8 cellular contexts compared by ENCODE assay signal in the genomic region with DNA sequence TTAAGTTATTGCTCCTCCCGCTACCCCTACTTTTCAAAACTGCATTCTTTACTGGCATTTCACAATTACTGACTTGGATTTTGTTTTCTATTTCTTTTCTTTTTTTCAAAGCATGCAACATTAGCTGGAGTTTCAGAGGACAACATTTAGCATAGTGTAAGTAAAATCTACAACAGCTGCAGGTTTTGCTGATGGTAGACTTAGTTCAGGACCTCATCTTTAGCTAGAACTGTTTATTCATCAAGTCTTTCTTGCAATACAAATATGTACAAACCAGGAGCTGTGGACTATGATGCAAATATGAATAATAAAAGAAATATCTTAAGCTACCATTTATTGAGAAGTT. TPM values are rescaled to one million over a fixed set of nuclear protein-coding genes. Genes with fewer than 3 reads are reported as not detected.
A peak's percentile ranks its signal among the peaks of the same experiment; 100 is the strongest.
DNase-seq lines count a peak whose midpoint lies in the region; ATAC-seq, FAIRE-seq and TF ChIP-seq lines count a peak whose summit lies in the region.

No MANE protein-coding gene starts in this region.

- no peak overlapping the region for H2BK20ac ChIP-seq in H1 (ENCODE audit: low read length)

- CTCF ChIA-PET in H1 (lab: Charles Lee; ENCODE audit: partially characterized antibody): interaction anchor here (0.8 to 2.4 kb wide), 11 partner anchors 11 to 1095 kb away, joined by 3 to 9 read pairs (median 3); no protein-coding TSS in a partner anchor

- H2BK12ac ChIP-seq in H1 (ENCODE audit: low read depth, low read length): no peak overlapping the region

- H3K18ac ChIP-seq in H1 (ENCODE audit: extremely low read depth, low read length): no peak overlapping the region

- no peak overlapping the region for H4K91ac ChIP-seq in H1 (replicated peaks; ENCODE audit: insufficient read length, low read length)

- H3K4ac ChIP-seq in H1 (replicated peaks; ENCODE audit: insufficient read length, low read depth, low read length): no peak overlapping the region

- H3K9ac ChIP-seq in H1 (replicated peaks in 1 of 4; ENCODE audit: extremely low read depth in 1 of 4, low read depth in 3 of 4, low read length in 3 of 4): peak overlapping the region in 1 of 4 experiments; percentile 69; a peak in 1 of 7 replicates

- no peak overlapping the region for H2BK5ac ChIP-seq in H1 (ENCODE audit: low read depth, low read length)

- H2BK120ac ChIP-seq in H1 (replicated peaks; ENCODE audit: low read depth, low read length): no peak overlapping the region

- no peak overlapping the region for H4K8ac ChIP-seq in H1 (ENCODE audit: extremely low read depth, insufficient read depth, low read length)

- H3K56ac ChIP-seq in H1 (replicated peaks; ENCODE audit: insufficient read length, low read depth, low read length): no peak overlapping the region

- H2AK5ac ChIP-seq in H1 (ENCODE audit: low read depth, low read length): no peak overlapping the region

- H3K9me3 Mint-ChIP-seq in progenitor cell of endocrine pancreas (ENCODE audit: low read depth): no peaks in the 10 kb centered on the region

- TF ChIP-seq EP300 in H1 (IDR thresholded peaks at IDR 0.05; ENCODE audit: borderline replicate concordance in 1 of 2, low read depth in 2 of 2, low read length in 2 of 2): no peak

- H3K27ac ChIP-seq in KOPT-K1 (ENCODE audit: low read depth, low read length, poor library complexity, severe bottlenecking) (peak overlapping the region; percentile 61), H1 (ENCODE audit: low read depth, low read length) (no peak overlapping the region)

- no peak for FAIRE-seq in H1 (lab: Jason Lieb, UNC)

- H4K5ac ChIP-seq in H1 (ENCODE audit: insufficient read length, low read depth, low read length): no peak overlapping the region

- WGBS in H1 (ENCODE audit: extremely low coverage in 1 of 2, insufficient coverage in 1 of 2, insufficient read length in 1 of 2, insufficient replicate concordance in 2 of 2, low coverage in 1 of 2, low lambda C conversion rate in 2 of 2, missing lambda C conversion rate in 1 of 2), 2 experiments: 33% methylated on average over 1 of the region's 1 CpG; no CpG with 5 or more reads in 1 of the 2 experiments

- no peaks in the 10 kb centered on the region for H3K79me1 ChIP-seq in H1 (ENCODE audit: low read depth, low read length)

- no peaks in the 10 kb centered on the region; a peak in 2 of 7 replicates for H3K4me1 ChIP-seq in H1 (replicated peaks in 1 of 4; ENCODE audit: control insufficient read depth in 3 of 4, insufficient read depth in 4 of 4, low read length in 3 of 4)

- no peak for TF ChIP-seq RAD21 in H1 (IDR thresholded peaks at IDR 0.05 in 1 of 2, conservative IDR thresholded peaks at IDR 0.05 in 1 of 2; ENCODE audit: low read depth in 2 of 2, low read length in 2 of 2)

- peaks cover 0 to 3% (median 0%) of the 10 kb centered on the region in 4 experiments; a peak in 1 of 7 replicates for H3K27me3 ChIP-seq in H1 (replicated peaks in 1 of 4; ENCODE audit: control insufficient read depth in 3 of 4, extremely low read depth in 1 of 4, insufficient read depth in 3 of 4, low read length in 3 of 4)

- H3K23me2 ChIP-seq in H1 (ENCODE audit: low read depth, low read length): peaks cover 10% of the 10 kb centered on the region

- H3K9me3 ChIP-seq in KOPT-K1 (ENCODE audit: insufficient read depth, low read length, poor library complexity, severe bottlenecking): no peaks in the 10 kb centered on the region
- H3K9me3 ChIP-seq in H1 (ENCODE audit: insufficient read depth in 2 of 2, low read depth in 1 of 2, low read length in 1 of 2): no peaks in the 10 kb centered on the region

- peak overlapping the region; percentile 33 for H3K27ac Mint-ChIP-seq in progenitor cell of endocrine pancreas

- H3K4me3 ChIP-seq in H1 (ENCODE audit: extremely low read depth in 1 of 4, insufficient read depth in 2 of 4, low read depth in 3 of 4, low read length in 4 of 4): peak overlapping the region; percentile 81 to 100 (median 93)

- H2BK15ac ChIP-seq in H1 (ENCODE audit: low read length): no peak overlapping the region

- POLR2A ChIA-PET in H1 (lab: Charles Lee; ENCODE audit: partially characterized antibody): no interaction called here

- H3K79me2 ChIP-seq in H1 (ENCODE audit: control insufficient read depth in 1 of 2, insufficient read depth in 2 of 2, low read length in 2 of 2): peaks cover 0 to 3% of the 10 kb centered on the region in 2 experiments; a peak in 1 of 4 replicates

- TF ChIP-seq CTCF in H1 (IDR thresholded peaks at IDR 0.05; ENCODE audit: control extremely low read depth in 1 of 3, insufficient read depth in 1 of 3, low read depth in 1 of 3, low read length in 3 of 3) (no peak), progenitor cell of endocrine pancreas (IDR thresholded peaks at IDR 0.05; ENCODE audit: unreplicated experiment) (no peak)

- H3K4me3 Mint-ChIP-seq in progenitor cell of endocrine pancreas (ENCODE audit: low read depth): peak overlapping the region; percentile 93

- peaks cover 23% of the 10 kb centered on the region for H3K27me3 Mint-ChIP-seq in progenitor cell of endocrine pancreas

- ATAC-seq in GM18502 (IDR thresholded peaks at IDR 0.05; ENCODE audit: poor library complexity, unreplicated experiment): peak; percentile 2
- no peak for ATAC-seq in HG02571 (IDR thresholded peaks at IDR 0.05; ENCODE audit: unreplicated experiment)

- H3K23ac ChIP-seq in H1 (ENCODE audit: insufficient read length): no peak overlapping the region

- TF ChIP-seq POLR2A in H1 (IDR thresholded peaks at IDR 0.05; ENCODE audit: control extremely low read depth in 1 of 2, low read depth in 2 of 2, low read length in 2 of 2): no peak

- peaks cover 10% of the 10 kb centered on the region for H3K4me1 Mint-ChIP-seq in progenitor cell of endocrine pancreas (ENCODE audit: low read depth)

- H3K4me2 ChIP-seq in H1 (ENCODE audit: insufficient read depth in 1 of 2, low read depth in 2 of 2, low read length in 2 of 2): peak overlapping the region; percentile 86 to 88

- DNase-seq in H1 (ENCODE audit: low read depth in 1 of 2, low spot score in 2 of 2) (no peak), progenitor cell of endocrine pancreas (ENCODE audit: low spot score, unreplicated experiment) (no peak), NCI-H1930 (lab: John Stamatoyannopoulos, UW) (no peak), NCI-H1417 (lab: John Stamatoyannopoulos, UW) (no peak), EL (no peak)

- peaks cover 2% of the 10 kb centered on the region for H3K36me3 Mint-ChIP-seq in progenitor cell of endocrine pancreas (ENCODE audit: insufficient read depth)

- no peaks in the 10 kb centered on the region for H4K20me1 ChIP-seq in H1 (replicated peaks in 1 of 2; ENCODE audit: control insufficient read depth in 1 of 2, insufficient read depth in 2 of 2, low read length in 2 of 2)

- H3K14ac ChIP-seq in H1 (ENCODE audit: insufficient read length): no peak overlapping the region

- H2AFZ ChIP-seq in H1 (ENCODE audit: low read length): peak overlapping the region; percentile 100

- H3K36me3 ChIP-seq in KOPT-K1 (ENCODE audit: insufficient read depth, low read length) (no peaks in the 10 kb centered on the region), H1 (ENCODE audit: control insufficient read depth in 2 of 4, insufficient read depth in 4 of 4, low read length in 3 of 4) (no peaks in the 10 kb centered on the region)

TF ChIP-seq in H1, 55 proteins besides CTCF, POLR2A, EP300 and RAD21:
- TF ChIP-seq, protein P1, sequence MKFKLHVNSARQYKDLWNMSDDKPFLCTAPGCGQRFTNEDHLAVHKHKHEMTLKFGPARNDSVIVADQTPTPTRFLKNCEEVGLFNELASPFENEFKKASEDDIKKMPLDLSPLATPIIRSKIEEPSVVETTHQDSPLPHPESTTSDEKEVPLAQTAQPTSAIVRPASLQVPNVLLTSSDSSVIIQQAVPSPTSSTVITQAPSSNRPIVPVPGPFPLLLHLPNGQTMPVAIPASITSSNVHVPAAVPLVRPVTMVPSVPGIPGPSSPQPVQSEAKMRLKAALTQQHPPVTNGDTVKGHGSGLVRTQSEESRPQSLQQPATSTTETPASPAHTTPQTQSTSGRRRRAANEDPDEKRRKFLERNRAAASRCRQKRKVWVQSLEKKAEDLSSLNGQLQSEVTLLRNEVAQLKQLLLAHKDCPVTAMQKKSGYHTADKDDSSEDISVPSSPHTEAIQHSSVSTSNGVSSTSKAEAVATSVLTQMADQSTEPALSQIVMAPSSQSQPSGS (IDR thresholded peaks at IDR 0.05; ENCODE audit: low read length): no peak
- no peak for TF ChIP-seq SP2 (IDR thresholded peaks at IDR 0.05; ENCODE audit: low read length)
- TF ChIP-seq MAFK (IDR thresholded peaks at IDR 0.05; ENCODE audit: low read depth, low read length): no peak
- no peak for TF ChIP-seq POLR2AphosphoS5 (IDR thresholded peaks at IDR 0.05; ENCODE audit: low read depth, low read length)
- no peak for TF ChIP-seq RNF2 (IDR thresholded peaks at IDR 0.05; ENCODE audit: borderline replicate concordance, low read depth, low read length, missing control alignments, poor library complexity, severe bottlenecking)
- TF ChIP-seq POU5F1 (IDR thresholded peaks at IDR 0.05; ENCODE audit: low read depth, low read length): no peak

RNA-seq across cellular contexts. Expression of a gene that starts 0.7 kb away (rescaled TPM):
- total RNA-seq in H1 (2021; fragmentation: NEBNext Ultra II Directional; extraction: Animal tissue kit (Norgen Biotek cat#: 25700)): 10.4 and 10.6 TPM in 2 replicates
- 0.72 and 1.3 TPM in 2 replicates for polyA plus RNA-seq in H1 (2011; rRNA removed)
- polyA plus RNA-seq in H1 (2011; cell fraction: cytosol; rRNA removed): 2.3 TPM
- polyA plus RNA-seq in H1 (2011; cell fraction: nucleus; rRNA removed): 1.4 TPM
- polyA plus RNA-seq in H1 (2012, experiment 1 of 2): 3.5 to 9.6 TPM (median 4.5 TPM) in 4 replicates
- 0.26 TPM for polyA plus RNA-seq in H1 (2012, experiment 2 of 2)
- 7.1 TPM for polyA plus RNA-seq in H1 (2013, experiment 1 of 2)
- 6.4 TPM for polyA plus RNA-seq in H1 (2013, experiment 2 of 2)
- 1.5 and 3.6 TPM in 2 replicates for polyA minus RNA-seq in H1 (2011; rRNA and poly(A)+ RNA removed)
- polyA minus RNA-seq in H1 (2011; cell fraction: cytosol; rRNA and poly(A)+ RNA removed): 1.5 TPM
- polyA minus RNA-seq in H1 (2011; cell fraction: nucleus; rRNA and poly(A)+ RNA removed): 10.7 TPM
- total RNA-seq in progenitor cell of endocrine pancreas: 23.2 and 26.5 TPM in 2 replicates
